Comparison of ENCODE assay signal across 21 cellular contexts in genomic region chr11:92401507-92401906, GRCh38.
"Had no signal": no experiment of that assay in that cellular context is flagged by ENCODE, and none has a peak within 500 bp of the region (broad histone marks: within the 10 kb centered on the region; RNA-seq: fewer than 3 reads in every experiment).

No MANE protein-coding gene starts in this region.

- H3K27me3 ChIP-seq: esophagus squamous epithelium, gastroesophageal sphincter, pancreas, suprapubic skin, thyroid gland, uterus had no signal

- H3K9me3 Mint-ChIP-seq: dendritic cell treated with granulocyte-macrophage colony-stimulating factor and Interleukin-4, amounts not matched to agents 40 ng/mL and 50 ng/mL, for 4 days had no signal

- H3K36me3 Mint-ChIP-seq: natural killer cell had no signal

- H3K36me3 ChIP-seq: esophagus squamous epithelium, gastroesophageal sphincter, pancreas, suprapubic skin, thyroid gland, uterus had no signal

- H3K27me3 Mint-ChIP-seq: dendritic cell treated with granulocyte-macrophage colony-stimulating factor and Interleukin-4, amounts not matched to agents 40 ng/mL and 50 ng/mL, for 4 days; effector memory CD8-positive, alpha-beta T cell; progenitor cell of endocrine pancreas; type B pancreatic cell had no signal

- DNase-seq: cerebellar nuclear complex; effector memory CD8-positive, alpha-beta T cell; esophagus squamous epithelium; foreskin fibroblast; left colon; left ventricle myocardium superior; natural killer cell; nucleus accumbens; pancreas; right cardiac atrium; stimulated activated CD4-positive, alpha-beta T cell treated with anti-CD3 and anti-CD28 coated beads, Interleukin-2, amount 100 ng/mL, for 48 hours; stimulated activated naive CD8-positive, alpha-beta T cell treated with anti-CD3 and anti-CD28 coated beads, Interleukin-15, Interleukin-2, amounts not matched to agents 100 U/mL and 50 U/mL, for 24 hours; thyroid gland; uterus had no signal

- H3K4me1 Mint-ChIP-seq: natural killer cell had no signal

- H3K9me3 ChIP-seq: esophagus squamous epithelium, gastroesophageal sphincter, pancreas, suprapubic skin, thyroid gland, uterus had no signal

- H3K4me2 ChIP-seq: smooth muscle cell had no signal

- FAIRE-seq: colon, pancreas had no signal

- H3K27ac Mint-ChIP-seq: dendritic cell treated with granulocyte-macrophage colony-stimulating factor and Interleukin-4, amounts not matched to agents 40 ng/mL and 50 ng/mL, for 4 days; effector memory CD8-positive, alpha-beta T cell; natural killer cell; progenitor cell of endocrine pancreas; type B pancreatic cell had no signal

- H3K27ac ChIP-seq: esophagus squamous epithelium, gastroesophageal sphincter, pancreas, suprapubic skin, thyroid gland, uterus had no signal

- ATAC-seq: effector memory CD8-positive, alpha-beta T cell; gastroesophageal sphincter; left colon; left ventricle myocardium superior; natural killer cell; pancreas; right cardiac atrium; stimulated activated naive CD8-positive, alpha-beta T cell treated with anti-CD3 and anti-CD28 coated beads, Interleukin-15, Interleukin-2, amounts not matched to agents 100 U/mL and 50 U/mL, for 24 hours had no signal

- H3K4me1 ChIP-seq: esophagus squamous epithelium, gastroesophageal sphincter, pancreas, suprapubic skin, thyroid gland, uterus had no signal

- H3K4me3 ChIP-seq: esophagus squamous epithelium, gastroesophageal sphincter, pancreas, smooth muscle cell, suprapubic skin, thyroid gland, uterus had no signal

- H3K4me3 Mint-ChIP-seq: dendritic cell treated with granulocyte-macrophage colony-stimulating factor and Interleukin-4, amounts not matched to agents 40 ng/mL and 50 ng/mL, for 4 days; effector memory CD8-positive, alpha-beta T cell; natural killer cell; type B pancreatic cell had no signal
